Comparison of ENCODE assay signal across 37 cellular contexts in genomic region chr10:72779874-72780273, GRCh38.
A peak's percentile ranks its signal among the peaks of the same experiment; 100 is the strongest.
DNase-seq lines count a peak whose midpoint lies in the region; ATAC-seq, FAIRE-seq and TF ChIP-seq lines count a peak whose summit lies in the region.
"Had no signal": no experiment of that assay in that cellular context is flagged by ENCODE, and none has a peak within 500 bp of the region (broad histone marks: within the 10 kb centered on the region; RNA-seq: fewer than 3 reads in every experiment).

No MANE protein-coding gene starts in this region.

- intact Hi-C loops in uterus (cut with DNase I; ENCODE audit: low total_unique reads) = no loop called here

- ATAC-seq in SK-N-SH treated with all-trans-retinoic acid at 6 μM for 48 hours = no peak
- ATAC-seq: A549; CD8-positive, alpha-beta T cell had no signal

- TF ChIP-seq EP300 in SK-N-SH (IDR thresholded peaks at IDR 0.05; ENCODE audit: borderline replicate concordance in 1 of 2, low read depth in 1 of 2, low read length in 1 of 2) = no peak

- no peaks in the 10 kb centered on the region for H4K20me1 ChIP-seq in SK-N-SH (ENCODE audit: insufficient read depth)

- TF ChIP-seq RAD21 in SK-N-SH (IDR thresholded peaks at IDR 0.05; ENCODE audit: low read length) = no peak

- POLR2A ChIA-PET in SK-N-SH (lab: Yijun Ruan, JAX) (no interaction called here), HEK293 (lab: Yijun Ruan, JAX) (no interaction called here)

- H3K27ac ChIP-seq in SK-N-SH (ENCODE audit: low read depth in 2 of 2, low read length in 1 of 2) (no peak overlapping the region), HEK293 (ENCODE audit: extremely low read depth, low read depth, low read length) (no peak overlapping the region), uterus (no peak overlapping the region)
- H3K27ac ChIP-seq: 22Rv1; A549; BLaER1; BLaER1 treated with 17β-estradiol and CSF1 and Interleukin-3, amounts not matched to agents 10 nM and 100 nM; C4-2B had no signal

- H3K27me3 ChIP-seq in SK-N-SH (ENCODE audit: insufficient read depth) = no peaks in the 10 kb centered on the region
- H3K27me3 ChIP-seq in uterus = no peaks in the 10 kb centered on the region
- H3K27me3 ChIP-seq: BE2C; BLaER1; BLaER1 treated with 17β-estradiol and CSF1 and Interleukin-3, amounts not matched to agents 10 nM and 100 nM had no signal

- no peak overlapping the region for H2AFZ ChIP-seq in SK-N-SH (ENCODE audit: low read depth)

- H3K4me1 Mint-ChIP-seq in progenitor cell of endocrine pancreas (ENCODE audit: low read depth) = peaks cover 33% of the 10 kb centered on the region

- H3K9me3 Mint-ChIP-seq in progenitor cell of endocrine pancreas (ENCODE audit: low read depth) = peaks cover 28% of the 10 kb centered on the region

- H3K27ac Mint-ChIP-seq in progenitor cell of endocrine pancreas = peak overlapping the region; percentile 45
- H3K27ac Mint-ChIP-seq: B cell; CD14-positive monocyte; CD4-positive, alpha-beta memory T cell; CD4-positive, alpha-beta T cell; CD4-positive, CD25-positive, alpha-beta regulatory T cell; CD8-positive, alpha-beta T cell had no signal

- H3K36me3 ChIP-seq in SK-N-SH (replicated peaks in 1 of 2; ENCODE audit: control insufficient read depth in 1 of 2, insufficient read depth in 2 of 2, low read length in 1 of 2) (peaks cover 0 to 5% of the 10 kb centered on the region in 2 experiments), HEK293 (ENCODE audit: control insufficient read depth in 2 of 2, insufficient read depth in 1 of 2, low read length in 2 of 2) (no peaks in the 10 kb centered on the region), uterus (no peaks in the 10 kb centered on the region)
- H3K36me3 ChIP-seq: BE2C, BLaER1 had no signal

- peaks cover 0 to 16% of the 10 kb centered on the region in 2 experiments; a peak in 1 of 4 replicates for H3K4me1 ChIP-seq in SK-N-SH (ENCODE audit: control insufficient read depth in 1 of 2, insufficient read depth in 2 of 2, low read depth in 1 of 2, low read length in 1 of 2)
- peaks cover 12% of the 10 kb centered on the region for H3K4me1 ChIP-seq in HEK293 (ENCODE audit: control insufficient read depth, insufficient read depth, low read length)
- H3K4me1 ChIP-seq in uterus = no peaks in the 10 kb centered on the region

- H3K4me3 Mint-ChIP-seq in progenitor cell of endocrine pancreas (ENCODE audit: low read depth) = no peak overlapping the region
- H3K4me3 Mint-ChIP-seq: B cell; CD14-positive monocyte; CD4-positive, alpha-beta T cell; CD4-positive, CD25-positive, alpha-beta regulatory T cell; CD8-positive, alpha-beta memory T cell; CD8-positive, alpha-beta T cell had no signal

- 98% methylated on average over 2 of the region's 2 CpGs for WGBS in SK-N-SH (ENCODE audit: low lambda C conversion rate)

- no peak overlapping the region for H3K9ac ChIP-seq in SK-N-SH
- H3K9ac ChIP-seq: BLaER1; BLaER1 treated with 17β-estradiol and CSF1 and Interleukin-3, amounts not matched to agents 10 nM and 100 nM had no signal

- FAIRE-seq in H54 (lab: Jason Lieb, UNC) = peak; percentile 81
- FAIRE-seq: A204.1, A549, D721Med had no signal

- no peak overlapping the region for H3K4me2 ChIP-seq in SK-N-SH
- H3K4me2 ChIP-seq: A549; BLaER1; BLaER1 treated with 17β-estradiol and CSF1 and Interleukin-3, amounts not matched to agents 10 nM and 100 nM had no signal

- peaks cover 16% of the 10 kb centered on the region for H3F3A ChIP-seq in SK-N-SH (replicated peaks; ENCODE audit: insufficient read depth)

- peaks cover 7% of the 10 kb centered on the region; the same call in 1 of the 2 replicates for H3K79me2 ChIP-seq in SK-N-SH (ENCODE audit: insufficient read depth)

- H3K9me3 ChIP-seq in SK-N-SH = no peaks in the 10 kb centered on the region
- H3K9me3 ChIP-seq in HEK293 (ENCODE audit: control insufficient read depth, insufficient read depth, low read depth, low read length) = no peaks in the 10 kb centered on the region
- H3K9me3 ChIP-seq in uterus = no peaks in the 10 kb centered on the region
- H3K9me3 ChIP-seq: BE2C, Caco-2 had no signal

- CTCF ChIA-PET in SK-N-SH (lab: Yijun Ruan, JAX) = no interaction called here
- CTCF ChIA-PET in HEK293 (lab: Yijun Ruan, JAX) = interaction anchor here (1.5 kb wide), 1 partner anchor 16 kb away, joined by 3 read pairs; no protein-coding TSS in a partner anchor

- TF ChIP-seq CTCF in SK-N-SH (IDR thresholded peaks at IDR 0.05) (no peak), HEK293 (tag by site-specific recombination; IDR thresholded peaks at IDR 0.05) (no peak), progenitor cell of endocrine pancreas (IDR thresholded peaks at IDR 0.05; ENCODE audit: unreplicated experiment) (no peak), uterus (IDR thresholded peaks at IDR 0.05) (no peak)

- peaks cover 30% of the 10 kb centered on the region for H3K36me3 Mint-ChIP-seq in progenitor cell of endocrine pancreas (ENCODE audit: insufficient read depth)

- DNase-seq in SK-N-SH = no peak
- no peak for DNase-seq in H54 (ENCODE audit: insufficient read length, low spot score)
- DNase-seq in progenitor cell of endocrine pancreas (ENCODE audit: low spot score, unreplicated experiment) = no peak
- DNase-seq in D341Med (ENCODE audit: low spot score) = no peak
- no peak for DNase-seq in uterus
- DNase-seq in hepatic stellate cell (ENCODE audit: low spot score) = no peak
- DNase-seq: 8988T; ACHN; AML-193; BE2C; C1 segment of cervical spinal cord; Caco-2; Calu3; CD4-positive, alpha-beta memory T cell; CD4-positive, alpha-beta T cell; CD4-positive, CD25-positive, alpha-beta regulatory T cell; CD8-positive, alpha-beta memory T cell; CD8-positive, alpha-beta T cell; COR-L47; DMS 273 treated with DMSO at 0.1 percent for 48 hours; DMS153; DMS53; DMS79; DMS79 treated with DMSO at 0.1 percent for 48 hours; DND-41; EL had no signal

- H3K4me3 ChIP-seq in SK-N-SH (ENCODE audit: low read depth in 2 of 2, low read length in 1 of 2) (no peak overlapping the region), HEK293 (ENCODE audit: low read depth, low read length) (no peak overlapping the region), uterus (no peak overlapping the region)
- H3K4me3 ChIP-seq: A549; BLaER1; BLaER1 treated with 17β-estradiol and CSF1 and Interleukin-3, amounts not matched to agents 10 nM and 100 nM had no signal

- H3K27me3 Mint-ChIP-seq in progenitor cell of endocrine pancreas = no peaks in the 10 kb centered on the region
- H3K27me3 Mint-ChIP-seq: B cell; CD4-positive, alpha-beta memory T cell; CD4-positive, alpha-beta T cell; CD4-positive, CD25-positive, alpha-beta regulatory T cell; CD8-positive, alpha-beta memory T cell had no signal

- TF ChIP-seq POLR2A in H54 (IDR thresholded peaks at IDR 0.05; ENCODE audit: low read depth, low read length) (no peak), uterus (IDR thresholded peaks at IDR 0.05) (no peak)

- no peaks in the 10 kb centered on the region for H3K9me2 ChIP-seq in SK-N-SH

TF ChIP-seq in SK-N-SH treated with all-trans-retinoic acid at 6 μM for 48 hours, 23 proteins besides CTCF, POLR2A, EP300 and RAD21:
- TF ChIP-seq BACH2 (CRISPR knock-in tag; IDR thresholded peaks at IDR 0.05; ENCODE audit: borderline replicate concordance) (no peak), ZNF8 (CRISPR knock-in tag; IDR thresholded peaks at IDR 0.05) (peak; percentile 96)

TF ChIP-seq in SK-N-SH, 30 proteins besides CTCF, POLR2A, EP300 and RAD21:
- TF ChIP-seq NFIC (IDR thresholded peaks at IDR 0.05; ENCODE audit: borderline replicate concordance) = no peak

TF ChIP-seq in HEK293, 187 proteins besides CTCF, POLR2A, EP300 and RAD21:
- TF ChIP-seq ZBTB6 (tag by site-specific recombination; IDR thresholded peaks at IDR 0.05) = no peak
- no peak for TF ChIP-seq ZNF529 (tag by site-specific recombination; IDR thresholded peaks at IDR 0.05; ENCODE audit: insufficient replicate concordance)
- no peak for TF ChIP-seq ELK4 (IDR thresholded peaks at IDR 0.05; ENCODE audit: borderline replicate concordance, low read depth, low read length)
- no peak for TF ChIP-seq ZNF623 (tag by site-specific recombination; IDR thresholded peaks at IDR 0.05)
- TF ChIP-seq ZNF211 (tag by site-specific recombination; IDR thresholded peaks at IDR 0.05; ENCODE audit: low read depth) = no peak
- TF ChIP-seq ZNF146 (tag by site-specific recombination; IDR thresholded peaks at IDR 0.05) = peak; percentile 66; the same call in 1 of the 2 replicates
TF ChIP-seq in HEK293: peak in this region for 1.
